Comparison of ENCODE assay signal across 14 cellular contexts in genomic region chr19:55228403-55229031, GRCh38. TPM values are rescaled to one million over a fixed set of nuclear protein-coding genes. Genes with fewer than 3 reads are reported as not detected.
DNase-seq lines count a peak whose midpoint lies in the region; ATAC-seq and TF ChIP-seq lines count a peak whose summit lies in the region.
"Had no signal": no experiment of that assay in that cellular context is flagged by ENCODE, and none has a peak within 500 bp of the region (broad histone marks: within the 10 kb centered on the region; RNA-seq: fewer than 3 reads in every experiment).

TMEM86B (minus strand) TSS chr19:55228763; CDS start chr19:55228741, 22 bp downstream.

- no peak for TF ChIP-seq EP300 in transverse colon (IDR thresholded peaks at IDR 0.05; ENCODE audit: low read depth)

- in situ Hi-C loops in transverse colon (cut with MboI; ENCODE audit: low pct_ligation_motif_present in 1 of 4, low pct_unique_long_range_greater_than_20kb in 1 of 4, low sequenced_read_pairs in 3 of 4) = no loop called here

- POLR2A ChIA-PET in activated B cell treated with CpG ODN at 0.5 μM for 24 hours (lab: Charles Lee) = no interaction called here

- no peaks in the 10 kb centered on the region for H3K4me1 Mint-ChIP-seq in activated naive CD4-positive, alpha-beta T cell treated with anti-CD3 and anti-CD28 coated beads, Interleukin-2, amount 50 U/mL, for 24 hours
- H3K4me1 Mint-ChIP-seq in activated B cell treated with CpG ODN at 0.5 μM for 24 hours = peaks cover 3% of the 10 kb centered on the region
- no peaks in the 10 kb centered on the region for H3K4me1 Mint-ChIP-seq in activated CD4-positive, alpha-beta T cell treated with anti-CD3 and anti-CD28 coated beads, Interleukin-2, amount 10 ng/mL, durations not matched to agents 24 days and 14 days

- peak within 1 kb of the TSS; percentile 59 for H3K27ac Mint-ChIP-seq in activated naive CD4-positive, alpha-beta T cell treated with anti-CD3 and anti-CD28 coated beads, Interleukin-2, amount 50 U/mL, for 24 hours
- H3K27ac Mint-ChIP-seq in activated B cell treated with CpG ODN at 0.5 μM for 24 hours = no peak within 1 kb of the TSS
- no peak within 1 kb of the TSS for H3K27ac Mint-ChIP-seq in activated CD4-positive, alpha-beta T cell treated with anti-CD3 and anti-CD28 coated beads, Interleukin-2, amount 10 ng/mL, durations not matched to agents 24 days and 14 days

- peak within 1 kb of the TSS; percentile 52 to 81 for H3K27ac ChIP-seq in liver (ENCODE audit: low read depth in 1 of 2, low read length in 2 of 2)
- H3K27ac ChIP-seq in testis = no peak within 1 kb of the TSS
- H3K27ac ChIP-seq in transverse colon = peak within 1 kb of the TSS in 1 of 4 donors; percentile 15
- H3K27ac ChIP-seq: upper lobe of right lung had no signal

- H3K27me3 ChIP-seq in liver (ENCODE audit: control insufficient read depth in 4 of 4, insufficient read depth in 4 of 4, low read length in 3 of 4) (no peaks in the 10 kb centered on the region), testis (no peaks in the 10 kb centered on the region), transverse colon (no peaks in the 10 kb centered on the region)
- H3K27me3 ChIP-seq: upper lobe of right lung had no signal

- H3K4me1 ChIP-seq in liver (ENCODE audit: control insufficient read depth in 4 of 4, insufficient read depth in 4 of 4, low read length in 3 of 4) (peaks cover 5 to 29% (median 23%) of the 10 kb centered on the region in 4 donors), testis (no peaks in the 10 kb centered on the region), transverse colon (peaks cover 0 to 6% (median 0%) of the 10 kb centered on the region in 4 donors)
- H3K4me1 ChIP-seq: upper lobe of right lung had no signal

- no peak for ATAC-seq in activated B cell treated with CpG ODN at 0.5 μM for 24 hours (ENCODE audit: low read depth)
- ATAC-seq: activated T-cell treated with anti-CD3 and anti-CD28 coated beads, Interleukin-2, amount 50 U/mL, for 4 hours had no signal

- TF ChIP-seq POLR2A in testis (IDR thresholded peaks at IDR 0.05) (no peak), transverse colon (IDR thresholded peaks at IDR 0.05) (no peak)

- peak within 1 kb of the TSS; percentile 9 to 62 for H3K9ac ChIP-seq in liver (ENCODE audit: low read depth in 1 of 2, low read length in 2 of 2)

- H3K36me3 Mint-ChIP-seq in activated naive CD4-positive, alpha-beta T cell treated with anti-CD3 and anti-CD28 coated beads, Interleukin-2, amount 50 U/mL, for 24 hours = peaks cover 6% of the 10 kb centered on the region
- H3K36me3 Mint-ChIP-seq in activated B cell treated with CpG ODN at 0.5 μM for 24 hours (ENCODE audit: low read depth) = peaks cover 68% of the 10 kb centered on the region
- peaks cover 49% of the 10 kb centered on the region for H3K36me3 Mint-ChIP-seq in activated CD4-positive, alpha-beta T cell treated with anti-CD3 and anti-CD28 coated beads, Interleukin-2, amount 10 ng/mL, durations not matched to agents 24 days and 14 days (ENCODE audit: low read depth)

- H3K9me3 ChIP-seq in liver (ENCODE audit: control insufficient read depth in 4 of 4, low read length in 3 of 4) (no peaks in the 10 kb centered on the region), testis (no peaks in the 10 kb centered on the region), transverse colon (no peaks in the 10 kb centered on the region)
- H3K9me3 ChIP-seq: upper lobe of right lung had no signal

- peaks cover 8 to 28% (median 12%) of the 10 kb centered on the region in 4 donors for H3K36me3 ChIP-seq in liver (ENCODE audit: control insufficient read depth in 4 of 4, insufficient read depth in 3 of 4, low read depth in 1 of 4, low read length in 3 of 4)
- H3K36me3 ChIP-seq in testis (ENCODE audit: low read depth, missing control alignments) = no peaks in the 10 kb centered on the region
- peaks cover 0 to 27% (median 8%) of the 10 kb centered on the region in 4 donors for H3K36me3 ChIP-seq in transverse colon

- intact Hi-C loops in activated B cell treated with CpG ODN at 0.5 μM for 24 hours (cut with micrococcal nuclease) = no loop called here
- intact Hi-C loops in testis (cut with DNase I; ENCODE audit: low total_unique reads) = no loop called here
- intact Hi-C loops in activated CD4-positive, alpha-beta T cell treated with anti-CD3 and anti-CD28 coated beads, Interleukin-2, amount 10 ng/mL, durations not matched to agents 24 days and 14 days (cut with micrococcal nuclease) = no loop called here
- intact Hi-C loops in transverse colon (cut with DNase I; ENCODE audit: low total_unique reads) = loop anchor here (1.0 kb wide), 1 partner anchor 145 kb away; no protein-coding TSS in a partner anchor

- TF ChIP-seq RAD21 in liver (IDR thresholded peaks at IDR 0.05) = peak; percentile 44 to 52

- H3K4me3 Mint-ChIP-seq in activated naive CD4-positive, alpha-beta T cell treated with anti-CD3 and anti-CD28 coated beads, Interleukin-2, amount 50 U/mL, for 24 hours = no peak within 1 kb of the TSS
- no peak within 1 kb of the TSS for H3K4me3 Mint-ChIP-seq in activated B cell treated with CpG ODN at 0.5 μM for 24 hours
- no peak within 1 kb of the TSS for H3K4me3 Mint-ChIP-seq in activated CD4-positive, alpha-beta T cell treated with anti-CD3 and anti-CD28 coated beads, Interleukin-2, amount 10 ng/mL, durations not matched to agents 24 days and 14 days
- H3K4me3 Mint-ChIP-seq: activated T-cell treated with anti-CD3 and anti-CD28 coated beads, Interleukin-2, amount 50 U/mL, for 4 hours; immature natural killer cell had no signal

- H3K27me3 Mint-ChIP-seq in activated naive CD4-positive, alpha-beta T cell treated with anti-CD3 and anti-CD28 coated beads, Interleukin-2, amount 50 U/mL, for 24 hours = no peaks in the 10 kb centered on the region
- H3K27me3 Mint-ChIP-seq in activated B cell treated with CpG ODN at 0.5 μM for 24 hours = no peaks in the 10 kb centered on the region
- H3K27me3 Mint-ChIP-seq in activated CD4-positive, alpha-beta T cell treated with anti-CD3 and anti-CD28 coated beads, Interleukin-2, amount 10 ng/mL, durations not matched to agents 24 days and 14 days = no peaks in the 10 kb centered on the region

- TF ChIP-seq CTCF in activated B cell treated with CpG ODN at 0.5 μM for 24 hours (IDR thresholded peaks at IDR 0.05) (no peak), liver (IDR thresholded peaks at IDR 0.05; ENCODE audit: low read depth, low read length, missing input control) (no peak), testis (IDR thresholded peaks at IDR 0.05) (no peak), transverse colon (IDR thresholded peaks at IDR 0.05) (no peak)

- no peaks in the 10 kb centered on the region for H3K9me3 Mint-ChIP-seq in activated naive CD4-positive, alpha-beta T cell treated with anti-CD3 and anti-CD28 coated beads, Interleukin-2, amount 50 U/mL, for 24 hours
- no peaks in the 10 kb centered on the region for H3K9me3 Mint-ChIP-seq in activated B cell treated with CpG ODN at 0.5 μM for 24 hours
- H3K9me3 Mint-ChIP-seq in activated CD4-positive, alpha-beta T cell treated with anti-CD3 and anti-CD28 coated beads, Interleukin-2, amount 10 ng/mL, durations not matched to agents 24 days and 14 days = no peaks in the 10 kb centered on the region
- H3K9me3 Mint-ChIP-seq: activated T-cell treated with anti-CD3 and anti-CD28 coated beads, Interleukin-2, amount 50 U/mL, for 4 hours; immature natural killer cell had no signal

- WGBS in liver = 28% methylated on average over 12 of the region's 12 CpGs
- 80% methylated on average over 12 of the region's 12 CpGs; no CpG with 5 or more reads in 1 of the 2 donors for WGBS in testis, 2 donors
- WGBS in transverse colon (ENCODE audit: low coverage in 1 of 2), 2 donors = 83% methylated on average over 5 of the region's 12 CpGs; no CpG with 5 or more reads in 1 of the 2 donors

- DNase-seq in activated naive CD4-positive, alpha-beta T cell treated with anti-CD3 and anti-CD28 coated beads, Interleukin-2, amount 50 U/mL, for 16 hours = no peak
- DNase-seq in activated B cell treated with CpG ODN at 0.5 μM for 24 hours (no peak), testis (no peak), NCI-H2029 (lab: John Stamatoyannopoulos, UW) (no peak), transverse colon (no peak)
- DNase-seq in activated CD4-positive, alpha-beta T cell treated with anti-CD3 and anti-CD28 coated beads, Interleukin-2, amount 10 ng/mL, durations not matched to agents 24 days and 14 days = no peak
- DNase-seq: activated T-cell treated with anti-CD3 and anti-CD28 coated beads, Interleukin-2, amount 50 U/mL, for 4 hours; immature natural killer cell; KBM-7; NCI-H1417 treated with DMSO at 0.1 percent for 48 hours; NCI-H526 treated with DMSO at 0.1 percent for 48 hours; upper lobe of right lung had no signal

- CTCF ChIA-PET in activated B cell treated with CpG ODN at 0.5 μM for 24 hours (lab: Charles Lee) = no interaction called here

- H3K4me3 ChIP-seq in liver (ENCODE audit: low read depth in 1 of 3, low read length in 3 of 3) = peak within 1 kb of the TSS; percentile 26 to 42 (median 29)
- no peak within 1 kb of the TSS for H3K4me3 ChIP-seq in testis
- H3K4me3 ChIP-seq in transverse colon = no peak within 1 kb of the TSS
- H3K4me3 ChIP-seq: upper lobe of right lung had no signal

TF ChIP-seq in liver, 16 proteins besides CTCF, POLR2A, EP300 and RAD21 (continues in another document):
- TF ChIP-seq EGR1 (IDR thresholded peaks at IDR 0.05; ENCODE audit: low read depth in 2 of 2) (peak in 1 of 2 donors; percentile 53), FOXA2 (IDR thresholded peaks at IDR 0.05) (peak; percentile 29), MAX (IDR thresholded peaks at IDR 0.05) (no peak), YY1 (IDR thresholded peaks at IDR 0.05) (peak; percentile 84), JUND (IDR thresholded peaks at IDR 0.05) (peak in 1 of 2 donors; percentile 24)
- TF ChIP-seq, protein P1, sequence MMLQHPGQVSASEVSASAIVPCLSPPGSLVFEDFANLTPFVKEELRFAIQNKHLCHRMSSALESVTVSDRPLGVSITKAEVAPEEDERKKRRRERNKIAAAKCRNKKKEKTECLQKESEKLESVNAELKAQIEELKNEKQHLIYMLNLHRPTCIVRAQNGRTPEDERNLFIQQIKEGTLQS (IDR thresholded peaks at IDR 0.05) = no peak

RNA-seq across cellular contexts. Expression of gene TMEM86B, which starts in this region (rescaled TPM):
- total RNA-seq in activated B cell treated with CpG ODN at 0.5 μM for 24 hours = 12.6 and 14.8 TPM in 2 replicates
- total RNA-seq in liver = 10 to 100 TPM in 1 of 2 donors, 1 to 10 TPM in 1; 4.8 to 13.7 TPM
- 10 to 100 TPM; 19.4 to 20.1 TPM for polyA plus RNA-seq in liver
- 10 to 100 TPM; 13.4 to 13.9 TPM for total RNA-seq in testis
- 12.8 TPM for polyA plus RNA-seq in testis (ENCODE audit: insufficient read depth, low read depth, low replicate concordance)
- 6.8 and 7.7 TPM in 2 replicates for total RNA-seq in activated CD4-positive, alpha-beta T cell treated with anti-CD3 and anti-CD28 coated beads, Interleukin-2, amount 10 ng/mL, durations not matched to agents 24 days and 14 days
- total RNA-seq in transverse colon = 10 to 100 TPM in 1 of 4 donors, 1 to 10 TPM in 3; 2.0 to 40.8 (median 4.4) TPM

Comparison
In these comparisons a context has a peak if more than half of its experiments do, and no peak if none do; other contexts are left out.
1. H3K27ac ChIP-seq: peak in liver (2 of 2); none in testis (0 of 2).
2. H3K4me3 ChIP-seq: peak in liver (3 of 3); none in testis (0 of 2) and transverse colon (0 of 4).